In genomic region chr21:14989359-14989758, GRCh38 we compare ENCODE assay signal across 21 cellular contexts.
DNase-seq lines count a peak whose midpoint lies in the region; ATAC-seq and TF ChIP-seq lines count a peak whose summit lies in the region.
"Had no signal": no experiment of that assay in that cellular context is flagged by ENCODE, and none has a peak within 500 bp of the region (broad histone marks: within the 10 kb centered on the region; RNA-seq: fewer than 3 reads in every experiment).

No MANE protein-coding gene starts in this region.

- H3K4me3 ChIP-seq in SJCRH30: no peak overlapping the region
- no peak overlapping the region for H3K4me3 ChIP-seq in fibroblast of pulmonary artery (replicated peaks; ENCODE audit: low read depth, low read length)
- no peak overlapping the region for H3K4me3 ChIP-seq in ovary
- H3K4me3 ChIP-seq: esophagus squamous epithelium, HAP-1, pancreas, tibial nerve had no signal

- TF ChIP-seq POLR2A in ovary (IDR thresholded peaks at IDR 0.05): no peak

- no peak overlapping the region for H3K27ac ChIP-seq in SJCRH30
- H3K27ac ChIP-seq in ovary: no peak overlapping the region
- H3K27ac ChIP-seq: esophagus squamous epithelium, pancreas, tibial nerve had no signal

- TF ChIP-seq CTCF in fibroblast of pulmonary artery (IDR thresholded peaks at IDR 0.05; ENCODE audit: low read length, missing control alignments) (no peak), ovary (IDR thresholded peaks at IDR 0.05) (no peak)

- no peaks in the 10 kb centered on the region for H3K27me3 ChIP-seq in SJCRH30
- no peaks in the 10 kb centered on the region for H3K27me3 ChIP-seq in ovary
- H3K27me3 ChIP-seq: esophagus squamous epithelium, pancreas, tibial nerve had no signal

- H3K4me1 ChIP-seq in SJCRH30: peaks cover 53% of the 10 kb centered on the region
- H3K4me1 ChIP-seq in ovary (ENCODE audit: insufficient read depth): peaks cover 10% of the 10 kb centered on the region
- H3K4me1 ChIP-seq: HAP-1 had no signal

- in situ Hi-C loops in G401 (cut with HindIII; ENCODE audit: low sequenced_read_pairs): no loop called here

- H3K36me3 ChIP-seq in SJCRH30 (peaks cover 4% of the 10 kb centered on the region; the same call in 1 of the 2 replicates), ovary (no peaks in the 10 kb centered on the region)
- H3K36me3 ChIP-seq: HAP-1, pancreas had no signal

- 12 to 22% (median 21%) methylated on average over 2 of the region's 2 CpGs for WGBS in ovary, 3 donors

- TF ChIP-seq EP300 in ovary (IDR thresholded peaks at IDR 0.05): no peak

- intact Hi-C loops in ovary (cut with DNase I) (no loop called here), posterior vena cava (cut with DNase I) (no loop called here)

- H3K9me3 ChIP-seq in SJCRH30 (replicated peaks) (no peaks in the 10 kb centered on the region), ovary (no peaks in the 10 kb centered on the region)
- H3K9me3 ChIP-seq: esophagus squamous epithelium, HAP-1, pancreas, tibial nerve had no signal

- ATAC-seq in HG02884 (IDR thresholded peaks at IDR 0.05; ENCODE audit: unreplicated experiment): no peak
- ATAC-seq: naive thymus-derived CD8-positive, alpha-beta T cell; stimulated activated naive CD8-positive, alpha-beta T cell treated with anti-CD3 and anti-CD28 coated beads, Interleukin-15, Interleukin-2, amounts not matched to agents 100 U/mL and 50 U/mL, for 24 hours had no signal

- peak; percentile 53 for DNase-seq in G401 (ENCODE audit: low spot score)
- peak; percentile 35 to 71 for DNase-seq in SJCRH30
- peak; percentile 61 for DNase-seq in fibroblast of pulmonary artery (ENCODE audit: low read depth)
- DNase-seq in ovary: peak in 3 of 5 donors; percentile 27 to 34 (median 32)
- no peak for DNase-seq in NK-92 (lab: John Stamatoyannopoulos, UW; ENCODE audit: unreplicated experiment)
- no peak for DNase-seq in posterior vena cava (ENCODE audit: low spot score)
- DNase-seq: activated CD4-positive, alpha-beta T cell treated with anti-CD3 and anti-CD28 coated beads, Interleukin-2, amount 10 ng/mL, durations not matched to agents 24 days and 14 days; activated effector memory CD4-positive, alpha-beta T cell treated with Interleukin-2 at 50 U/mL for 16 hours; amniotic stem cell; central memory CD4-positive, alpha-beta T cell; esophagus squamous epithelium; hippocampal formation; islet precursor cell; naive thymus-derived CD8-positive, alpha-beta T cell; NCI-H1694 treated with DMSO at 0.1 percent for 48 hours; pancreas; stimulated activated CD4-positive, alpha-beta T cell treated with anti-CD3 and anti-CD28 coated beads, Interleukin-1b, Interleukin-23, amount 100 ng/mL, for 48 hours; stimulated activated naive CD8-positive, alpha-beta T cell treated with anti-CD3 and anti-CD28 coated beads, Interleukin-15, Interleukin-2, amounts not matched to agents 100 U/mL and 50 U/mL, for 24 hours had no signal

Comparison
In these comparisons a context has a peak if more than half of its experiments do, and no peak if none do; other contexts are left out.
1. DNase-seq: peak in G401 (single experiment), SJCRH30 (2 of 2), fibroblast of pulmonary artery (single experiment) and ovary (3 of 5); none in NK-92 (single experiment) and posterior vena cava (single experiment).